27 cellular contexts compared by ENCODE assay signal in the genomic region with DNA sequence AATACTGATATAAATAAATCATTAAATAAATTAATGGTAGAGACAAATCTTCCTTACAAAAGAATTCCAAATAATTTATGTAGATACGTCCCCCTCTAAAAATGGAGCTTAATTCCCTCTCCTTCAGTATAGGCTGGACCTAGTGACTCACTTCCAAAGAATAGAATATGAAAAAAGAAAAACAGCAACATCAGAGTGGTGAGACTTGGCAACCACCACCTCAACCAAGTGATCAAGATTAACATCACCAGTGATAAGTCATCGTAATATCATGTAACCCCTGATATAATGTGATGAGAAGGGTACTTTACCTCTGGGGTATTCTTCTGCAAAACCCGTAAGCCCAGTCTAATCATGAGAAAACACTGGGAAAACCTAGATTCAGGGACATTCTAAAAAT. TPM values are rescaled to one million over a fixed set of nuclear protein-coding genes. Genes with fewer than 3 reads are reported as not detected.
A peak's percentile ranks its signal among the peaks of the same experiment; 100 is the strongest.
DNase-seq lines count a peak whose midpoint lies in the region; FAIRE-seq and TF ChIP-seq lines count a peak whose summit lies in the region.
"Had no signal": no experiment of that assay in that cellular context is flagged by ENCODE, and none has a peak within 500 bp of the region (broad histone marks: within the 10 kb centered on the region; RNA-seq: fewer than 3 reads in every experiment).

No MANE protein-coding gene starts in this region.

- H3K27ac Mint-ChIP-seq in activated CD4-positive, alpha-beta T cell treated with anti-CD3 and anti-CD28 coated beads, Interleukin-2, amount 10 ng/mL, durations not matched to agents 24 days and 14 days, result peak overlapping the region; percentile 64
- H3K27ac Mint-ChIP-seq in HFFc6 (peak overlapping the region; percentile 67), progenitor cell of endocrine pancreas (peak overlapping the region; percentile 59)
- H3K27ac Mint-ChIP-seq: activated naive CD8-positive, alpha-beta T cell treated with anti-CD3 and anti-CD28 coated beads, Interleukin-2, amount 10 ng/mL, durations not matched to agents 7 days and 5 days; memory B cell; naive thymus-derived CD8-positive, alpha-beta T cell; T-helper 1 cell treated with Interleukin-12 subunit alpha and Interleukin-12 subunit beta and Interleukin-4 antibody, amounts not matched to agents 30 μg/mL and 1 μg/mL, for 36 hours had no signal

- H3K27me3 Mint-ChIP-seq in activated CD4-positive, alpha-beta T cell treated with anti-CD3 and anti-CD28 coated beads, Interleukin-2, amount 10 ng/mL, durations not matched to agents 24 days and 14 days, result no peaks in the 10 kb centered on the region
- H3K27me3 Mint-ChIP-seq in HFFc6 (ENCODE audit: insufficient read depth) (no peaks in the 10 kb centered on the region), progenitor cell of endocrine pancreas (no peaks in the 10 kb centered on the region)
- H3K27me3 Mint-ChIP-seq: activated naive CD8-positive, alpha-beta T cell treated with anti-CD3 and anti-CD28 coated beads, Interleukin-2, amount 10 ng/mL, durations not matched to agents 7 days and 5 days; memory B cell; naive thymus-derived CD8-positive, alpha-beta T cell had no signal

- no peak overlapping the region for H3K4me3 ChIP-seq in astrocyte of the spinal cord (ENCODE audit: low read depth, low read length)
- H3K4me3 ChIP-seq: A549; BLaER1 treated with 17β-estradiol and CSF1 and Interleukin-3, amounts not matched to agents 10 nM and 100 nM; skin epidermis; thoracic aorta had no signal

- intact Hi-C loops in activated CD4-positive, alpha-beta T cell treated with anti-CD3 and anti-CD28 coated beads, Interleukin-2, amount 10 ng/mL, durations not matched to agents 24 days and 14 days (cut with micrococcal nuclease), result loop anchor here (5.0 kb wide), 1 partner anchor 44 kb away; no protein-coding TSS in a partner anchor
- intact Hi-C loops in cardiac septum (cut with DNase I), result no loop called here

- no peak overlapping the region for H3K4me3 Mint-ChIP-seq in activated CD4-positive, alpha-beta T cell treated with anti-CD3 and anti-CD28 coated beads, Interleukin-2, amount 10 ng/mL, durations not matched to agents 24 days and 14 days
- H3K4me3 Mint-ChIP-seq in HFFc6 (no peak overlapping the region), progenitor cell of endocrine pancreas (ENCODE audit: low read depth) (no peak overlapping the region)
- H3K4me3 Mint-ChIP-seq: activated naive CD8-positive, alpha-beta T cell treated with anti-CD3 and anti-CD28 coated beads, Interleukin-2, amount 10 ng/mL, durations not matched to agents 7 days and 5 days; memory B cell; naive thymus-derived CD8-positive, alpha-beta T cell; T-helper 1 cell treated with Interleukin-12 subunit alpha and Interleukin-12 subunit beta and Interleukin-4 antibody, amounts not matched to agents 30 μg/mL and 1 μg/mL, for 36 hours had no signal

- no peak for DNase-seq in activated CD4-positive, alpha-beta T cell treated with anti-CD3 and anti-CD28 coated beads, Interleukin-2, amount 10 ng/mL, durations not matched to agents 24 days and 14 days
- no peak for DNase-seq in activated CD4-positive, alpha-beta T cell treated with anti-CD3 and anti-CD28 coated beads for 4 hours
- no peak for DNase-seq in HFFc6
- DNase-seq in astrocyte of the spinal cord (ENCODE audit: low read depth, low spot score), result peak; percentile 25
- DNase-seq in progenitor cell of endocrine pancreas (ENCODE audit: low spot score, unreplicated experiment), result no peak
- no peak for DNase-seq in SKM-1 treated with dmso at 0.1 percent for 144 hours (lab: John Stamatoyannopoulos, UW; ENCODE audit: unreplicated experiment)
- no peak for DNase-seq in D721Med (ENCODE audit: insufficient read length, low spot score)
- DNase-seq in cardiac septum (ENCODE audit: low spot score), result no peak
- DNase-seq: activated CD8-positive, alpha-beta memory T cell treated with anti-CD3 and anti-CD28 coated beads, Interleukin-2, amount 50 U/mL, for 48 hours; activated naive CD8-positive, alpha-beta T cell treated with anti-CD3 and anti-CD28 coated beads, Interleukin-2, amount 10 ng/mL, durations not matched to agents 7 days and 5 days; hypothalamus; Kasumi-1; kidney; naive thymus-derived CD8-positive, alpha-beta T cell; NCI-H1105; NCI-H2081 treated with DMSO at 0.1 percent for 48 hours; NCI-H510A treated with DMSO at 0.1 percent for 48 hours; posterior cingulate gyrus; stimulated activated CD8-positive, alpha-beta memory T cell treated with anti-CD3 and anti-CD28 coated beads, Interleukin-4, amount 100 ng/mL, for 48 hours; WERI-Rb-1 had no signal

- peaks cover 22% of the 10 kb centered on the region for H3K36me3 Mint-ChIP-seq in activated CD4-positive, alpha-beta T cell treated with anti-CD3 and anti-CD28 coated beads, Interleukin-2, amount 10 ng/mL, durations not matched to agents 24 days and 14 days (ENCODE audit: low read depth)
- 0 out of 2 replicates have a peak, but pooled peaks cover 3% of the 10 kb centered on the region for H3K36me3 Mint-ChIP-seq in HFFc6 (ENCODE audit: low read depth)
- peaks cover 5% of the 10 kb centered on the region for H3K36me3 Mint-ChIP-seq in progenitor cell of endocrine pancreas (ENCODE audit: insufficient read depth)

- H3K9me3 Mint-ChIP-seq in activated CD4-positive, alpha-beta T cell treated with anti-CD3 and anti-CD28 coated beads, Interleukin-2, amount 10 ng/mL, durations not matched to agents 24 days and 14 days, result no peaks in the 10 kb centered on the region
- H3K9me3 Mint-ChIP-seq in HFFc6, result no peaks in the 10 kb centered on the region
- H3K9me3 Mint-ChIP-seq in progenitor cell of endocrine pancreas (ENCODE audit: low read depth), result peaks cover 3% of the 10 kb centered on the region
- H3K9me3 Mint-ChIP-seq: activated naive CD8-positive, alpha-beta T cell treated with anti-CD3 and anti-CD28 coated beads, Interleukin-2, amount 10 ng/mL, durations not matched to agents 7 days and 5 days; memory B cell; naive thymus-derived CD8-positive, alpha-beta T cell; T-helper 1 cell treated with Interleukin-12 subunit alpha and Interleukin-12 subunit beta and Interleukin-4 antibody, amounts not matched to agents 30 μg/mL and 1 μg/mL, for 36 hours had no signal

- FAIRE-seq in D721Med (lab: Jason Lieb, UNC), result no peak
- FAIRE-seq: A549, HTR-8/SVneo, kidney had no signal

- TF ChIP-seq CTCF in HFFc6 (IDR thresholded peaks at IDR 0.05), result no peak
- no peak for TF ChIP-seq CTCF in astrocyte of the spinal cord (IDR thresholded peaks at IDR 0.05; ENCODE audit: low read depth, low read length)
- TF ChIP-seq CTCF in progenitor cell of endocrine pancreas (IDR thresholded peaks at IDR 0.05; ENCODE audit: unreplicated experiment), result no peak
- TF ChIP-seq CTCF in D721Med (IDR thresholded peaks at IDR 0.05; ENCODE audit: insufficient read depth, missing control alignments), result no peak

- H3K4me1 Mint-ChIP-seq in activated CD4-positive, alpha-beta T cell treated with anti-CD3 and anti-CD28 coated beads, Interleukin-2, amount 10 ng/mL, durations not matched to agents 24 days and 14 days, result peaks cover 22% of the 10 kb centered on the region
- H3K4me1 Mint-ChIP-seq in HFFc6 (ENCODE audit: low read depth), result peaks cover 45% of the 10 kb centered on the region
- peaks cover 11% of the 10 kb centered on the region for H3K4me1 Mint-ChIP-seq in progenitor cell of endocrine pancreas (ENCODE audit: low read depth)

- in situ Hi-C loops in astrocyte of the spinal cord (cut with HindIII; ENCODE audit: low sequenced_read_pairs), result no loop called here

RNA-seq across cellular contexts. Expression of a gene that starts 13.4 kb away (rescaled TPM):
- 21.0 and 22.2 TPM in 2 replicates for total RNA-seq in activated CD4-positive, alpha-beta T cell treated with anti-CD3 and anti-CD28 coated beads, Interleukin-2, amount 10 ng/mL, durations not matched to agents 24 days and 14 days
- 10 to 100 TPM; 33.5 to 43.9 (median 37.4) TPM for total RNA-seq in HFFc6 (2021; fragmentation: NEBNext Ultra II Directional; extraction: Animal tissue kit (Norgen Biotek cat#: 25700))
- total RNA-seq in progenitor cell of endocrine pancreas, result 63.0 and 72.8 TPM in 2 replicates
- total RNA-seq in cardiac septum, result 49.9 TPM
